Comparison of ENCODE assay signal across 13 cellular contexts in genomic region chr1:156709031-156709430, GRCh38. TPM values are rescaled to one million over a fixed set of nuclear protein-coding genes. Genes with fewer than 3 reads are reported as not detected.
DNase-seq lines count a peak whose midpoint lies in the region; ATAC-seq and TF ChIP-seq lines count a peak whose summit lies in the region.
"Had no signal": no experiment of that assay in that cellular context is flagged by ENCODE, and none has a peak within 500 bp of the region (broad histone marks: within the 10 kb centered on the region; RNA-seq: fewer than 3 reads in every experiment).

No MANE protein-coding gene starts in this region.

- no peak overlapping the region for H3K9ac ChIP-seq in HUES64 (ENCODE audit: low read depth, low read length)
- H3K9ac ChIP-seq: parathyroid adenoma had no signal

- H3K27me3 ChIP-seq in HUES64 (ENCODE audit: insufficient read depth, low read length): peaks cover 12% of the 10 kb centered on the region
- no peaks in the 10 kb centered on the region for H3K27me3 ChIP-seq in esophagus (ENCODE audit: control insufficient read depth in 1 of 2, insufficient read depth in 2 of 2, low read length in 2 of 2)
- H3K27me3 ChIP-seq: brain microvascular endothelial cell had no signal

- H3K27me3 Mint-ChIP-seq in neural crest cell (ENCODE audit: low read depth): peaks cover 27% of the 10 kb centered on the region
- peaks cover 10% of the 10 kb centered on the region for H3K27me3 Mint-ChIP-seq in activated CD8-positive, alpha-beta T cell treated with anti-CD3 and anti-CD28 coated beads for 36 hours

- TF ChIP-seq CTCF in 22Rv1 (IDR thresholded peaks at IDR 0.05) (no peak), neural crest cell (conservative IDR thresholded peaks at IDR 0.05) (no peak)
- no peak for TF ChIP-seq CTCF in activated CD8-positive, alpha-beta T cell treated with anti-CD3 and anti-CD28 coated beads for 36 hours (IDR thresholded peaks at IDR 0.05)

- CTCF ChIA-PET in activated CD8-positive, alpha-beta T cell treated with anti-CD3 and anti-CD28 coated beads for 36 hours (lab: Charles Lee): interaction anchor here (0.9 to 13.0 kb wide), 3 partner anchors 17 to 183 kb away, joined by 3 to 271 read pairs (median 108); partner anchors contain the start of genes ISG20L2 and METTL25B

- H3K36me3 ChIP-seq in HUES64 (ENCODE audit: insufficient read depth, low read length) (no peaks in the 10 kb centered on the region), esophagus (ENCODE audit: control insufficient read depth in 2 of 2, insufficient read depth in 2 of 2, low read length in 1 of 2) (no peaks in the 10 kb centered on the region)
- H3K36me3 ChIP-seq: brain microvascular endothelial cell had no signal

- 42% methylated on average over 3 of the region's 4 CpGs for WGBS in HUES64
- 45 to 54% methylated on average over 4 of the region's 4 CpGs for WGBS in esophagus, 2 donors

- no peaks in the 10 kb centered on the region for H3K9me3 ChIP-seq in HUES64 (ENCODE audit: insufficient read depth, low read depth, low read length)
- H3K9me3 ChIP-seq in esophagus (ENCODE audit: control insufficient read depth in 2 of 2, insufficient read depth in 1 of 2, low read depth in 1 of 2, low read length in 1 of 2): no peaks in the 10 kb centered on the region

- peak overlapping the region; percentile 10; the same call in 1 of the 2 replicates for H3K4me3 ChIP-seq in HUES64 (ENCODE audit: low read length)
- no peak overlapping the region for H3K4me3 ChIP-seq in esophagus (ENCODE audit: low read depth in 1 of 2, low read length in 2 of 2)
- H3K4me3 ChIP-seq: GM12878 had no signal

- no peaks in the 10 kb centered on the region for H3K36me3 Mint-ChIP-seq in neural crest cell (ENCODE audit: low read depth)
- no peaks in the 10 kb centered on the region for H3K36me3 Mint-ChIP-seq in activated CD8-positive, alpha-beta T cell treated with anti-CD3 and anti-CD28 coated beads for 36 hours (ENCODE audit: low read depth)

- H3K27ac Mint-ChIP-seq in neural crest cell (ENCODE audit: unreplicated experiment): peak overlapping the region; percentile 96
- no peak overlapping the region for H3K27ac Mint-ChIP-seq in activated CD8-positive, alpha-beta T cell treated with anti-CD3 and anti-CD28 coated beads for 36 hours

- DNase-seq in neural crest cell (ENCODE audit: low read depth, low spot score) (no peak), midbrain (lab: John Stamatoyannopoulos, UW) (no peak)
- no peak for DNase-seq in activated CD8-positive, alpha-beta T cell treated with anti-CD3 and anti-CD28 coated beads for 36 hours
- DNase-seq: brain microvascular endothelial cell, Karpas-422, NCI-H1436 treated with DMSO at 0.1 percent for 48 hours had no signal

- POLR2A ChIA-PET in activated CD8-positive, alpha-beta T cell treated with anti-CD3 and anti-CD28 coated beads for 36 hours (lab: Charles Lee): interaction anchor here (1.1 kb wide), 1 partner anchor 13 kb away, joined by 3 read pairs; no protein-coding TSS in a partner anchor

- H3K4me3 Mint-ChIP-seq in neural crest cell: peak overlapping the region; percentile 86
- no peak overlapping the region for H3K4me3 Mint-ChIP-seq in activated CD8-positive, alpha-beta T cell treated with anti-CD3 and anti-CD28 coated beads for 36 hours

- peak overlapping the region; percentile 57 for H3K27ac ChIP-seq in 22Rv1
- peak overlapping the region; percentile 94; the same call in 1 of the 2 replicates for H3K27ac ChIP-seq in HUES64 (ENCODE audit: low read depth, low read length)
- H3K27ac ChIP-seq in esophagus (ENCODE audit: low read depth in 2 of 2, low read length in 1 of 2): peak overlapping the region; percentile 38 to 86
- H3K27ac ChIP-seq: brain microvascular endothelial cell, parathyroid adenoma had no signal

- H3K4me1 Mint-ChIP-seq in neural crest cell: peaks cover 64% of the 10 kb centered on the region
- peaks cover 32% of the 10 kb centered on the region for H3K4me1 Mint-ChIP-seq in activated CD8-positive, alpha-beta T cell treated with anti-CD3 and anti-CD28 coated beads for 36 hours (ENCODE audit: low read depth)

- intact Hi-C loops in activated CD8-positive, alpha-beta T cell treated with anti-CD3 and anti-CD28 coated beads for 36 hours (cut with micrococcal nuclease): no loop called here

- H3K9me3 Mint-ChIP-seq in neural crest cell: no peaks in the 10 kb centered on the region
- H3K9me3 Mint-ChIP-seq in activated CD8-positive, alpha-beta T cell treated with anti-CD3 and anti-CD28 coated beads for 36 hours: no peaks in the 10 kb centered on the region

- ATAC-seq in HG02759 (IDR thresholded peaks at IDR 0.05; ENCODE audit: unreplicated experiment) (no peak), GM18511 (IDR thresholded peaks at IDR 0.05; ENCODE audit: unreplicated experiment) (no peak)
- ATAC-seq in activated CD8-positive, alpha-beta T cell treated with anti-CD3 and anti-CD28 coated beads for 36 hours: no peak
- ATAC-seq: GM12878 had no signal

- peaks cover 51% of the 10 kb centered on the region for H3K4me1 ChIP-seq in HUES64 (ENCODE audit: insufficient read depth, low read length)
- peaks cover 10 to 42% of the 10 kb centered on the region in 2 donors for H3K4me1 ChIP-seq in esophagus (ENCODE audit: control insufficient read depth in 2 of 2, insufficient read depth in 2 of 2, low read length in 1 of 2)

RNA-seq across cellular contexts. Expression of gene CRABP2, which starts 3.6 kb away (rescaled TPM):
- polyA plus RNA-seq in HUES64 (2013, experiment 1 of 2): 229 TPM
- 318 TPM for polyA plus RNA-seq in HUES64 (2013, experiment 2 of 2)
- polyA plus RNA-seq in esophagus: 1,000 to 10,000 TPM; 1,310 to 1,799 TPM
- total RNA-seq in neural crest cell: 606 and 647 TPM in 2 replicates
- total RNA-seq in activated CD8-positive, alpha-beta T cell treated with anti-CD3 and anti-CD28 coated beads for 36 hours: under 1 TPM; 0.78 to 0.90 TPM

RNA-seq across cellular contexts. Expression of gene METTL25B, which starts 19.2 kb away (rescaled TPM):
- 15.7 TPM for polyA plus RNA-seq in HUES64 (2013, experiment 1 of 2)
- 22.1 TPM for polyA plus RNA-seq in HUES64 (2013, experiment 2 of 2)
- polyA plus RNA-seq in esophagus: 10 to 100 TPM; 18.5 to 38.3 TPM
- total RNA-seq in neural crest cell: 30.4 and 33.0 TPM in 2 replicates
- 10 to 100 TPM; 32.3 to 32.5 TPM for total RNA-seq in activated CD8-positive, alpha-beta T cell treated with anti-CD3 and anti-CD28 coated beads for 36 hours

RNA-seq across cellular contexts. Expression of gene ISG20L2, which starts 19.5 kb away (rescaled TPM):
- 44.6 TPM for polyA plus RNA-seq in HUES64 (2013, experiment 1 of 2)
- 37.2 TPM for polyA plus RNA-seq in HUES64 (2013, experiment 2 of 2)
- 10 to 100 TPM in 1 of 2 donors, 1 to 10 TPM in 1; 8.5 to 16.5 TPM for polyA plus RNA-seq in esophagus
- total RNA-seq in neural crest cell: 47.0 and 52.7 TPM in 2 replicates
- 10 to 100 TPM; 40.6 to 44.5 TPM for total RNA-seq in activated CD8-positive, alpha-beta T cell treated with anti-CD3 and anti-CD28 coated beads for 36 hours

RNA-seq across cellular contexts. Expression of gene NES, which starts 31.8 kb away (rescaled TPM):
- polyA plus RNA-seq in HUES64 (2013, experiment 1 of 2): 116 TPM
- 122 TPM for polyA plus RNA-seq in HUES64 (2013, experiment 2 of 2)
- 1 to 10 TPM; 2.4 to 3.0 TPM for polyA plus RNA-seq in esophagus
- 248 and 265 TPM in 2 replicates for total RNA-seq in neural crest cell
- total RNA-seq in activated CD8-positive, alpha-beta T cell treated with anti-CD3 and anti-CD28 coated beads for 36 hours: not detected

RNA-seq across cellular contexts. Expression of gene MRPL24, which starts 31.9 kb away (rescaled TPM):
- 28.7 TPM for polyA plus RNA-seq in HUES64 (2013, experiment 1 of 2)
- 31.2 TPM for polyA plus RNA-seq in HUES64 (2013, experiment 2 of 2)
- 10 to 100 TPM; 79.3 to 81.0 TPM for polyA plus RNA-seq in esophagus
- 37.3 and 49.3 TPM in 2 replicates for total RNA-seq in neural crest cell
- total RNA-seq in activated CD8-positive, alpha-beta T cell treated with anti-CD3 and anti-CD28 coated beads for 36 hours: 10 to 100 TPM; 84.2 to 93.6 TPM

Comparison
In these comparisons a context has a peak if more than half of its experiments do, and no peak if none do; other contexts are left out.
1. RNA of gene CRABP2, which starts 3.6 kb away (total RNA-seq): 606 to 647 TPM in neural crest cell; 0.78 to 0.90 TPM in activated CD8-positive, alpha-beta T cell treated with anti-CD3 and anti-CD28 coated beads for 36 hours; every median in the first group is over 100 times any median in the second.
2. Peak in every context shown above with its lines, with median percentiles within 50 percentile points of each other: H3K27ac ChIP-seq.